ENCODE assay signal across 8 cellular contexts in genomic region chr17:55420776-55421178, GRCh38. TPM values are rescaled to one million over a fixed set of nuclear protein-coding genes. Genes with fewer than 3 reads are reported as not detected.
DNase-seq lines count a peak whose midpoint lies in the region; ATAC-seq and TF ChIP-seq lines count a peak whose summit lies in the region.

No MANE protein-coding gene starts in this region.

- WGBS in heart left ventricle, 4 donors, result 0 to 2% (median 1%) methylated on average over 8 to 21 of the region's 21 CpGs

- H3K36me3 Mint-ChIP-seq in activated naive CD8-positive, alpha-beta T cell treated with anti-CD3 and anti-CD28 coated beads for 36 hours, result peaks cover 38% of the 10 kb centered on the region

- H3K27ac Mint-ChIP-seq in activated naive CD8-positive, alpha-beta T cell treated with anti-CD3 and anti-CD28 coated beads for 36 hours, result peak overlapping the region; percentile 97

- no peaks in the 10 kb centered on the region for H3K9me3 ChIP-seq in heart left ventricle

- H3K4me3 ChIP-seq in heart left ventricle, result peak overlapping the region; percentile 69 to 99 (median 96)

- peak overlapping the region; percentile 88 for H3K4me3 Mint-ChIP-seq in activated naive CD8-positive, alpha-beta T cell treated with anti-CD3 and anti-CD28 coated beads for 36 hours

- H3K9me3 Mint-ChIP-seq in activated naive CD8-positive, alpha-beta T cell treated with anti-CD3 and anti-CD28 coated beads for 36 hours, result no peaks in the 10 kb centered on the region

- H3K4me1 Mint-ChIP-seq in activated naive CD8-positive, alpha-beta T cell treated with anti-CD3 and anti-CD28 coated beads for 36 hours, result peaks cover 39% of the 10 kb centered on the region

- DNase-seq in NCI-H748 (lab: John Stamatoyannopoulos, UW; ENCODE audit: unreplicated experiment), result peak; percentile 34
- no peak for DNase-seq in NCI-H748 treated with DMSO at 0.1 percent for 48 hours (lab: John Stamatoyannopoulos, UW)
- peak; percentile 36 for DNase-seq in SK-N-DZ (ENCODE audit: low spot score)
- DNase-seq in activated naive CD8-positive, alpha-beta T cell treated with anti-CD3 and anti-CD28 coated beads for 36 hours, result peak; percentile 48
- DNase-seq in heart left ventricle, result peak; percentile 51 to 83 (median 66)
- DNase-seq in posterior cingulate gyrus, result peak; percentile 17 to 92 (median 40)
- no peak for DNase-seq in A172 (ENCODE audit: low spot score)

- no peaks in the 10 kb centered on the region for H3K36me3 ChIP-seq in heart left ventricle

- TF ChIP-seq CTCF in heart left ventricle (IDR thresholded peaks at IDR 0.05), result no peak

- peaks cover 31% of the 10 kb centered on the region for H3K27me3 Mint-ChIP-seq in activated naive CD8-positive, alpha-beta T cell treated with anti-CD3 and anti-CD28 coated beads for 36 hours

- ATAC-seq in heart left ventricle (peak; percentile 19 to 58 (median 42)), HG02970 (IDR thresholded peaks at IDR 0.05; ENCODE audit: low FRiP score, unreplicated experiment) (no peak)

- H3K27ac ChIP-seq in heart left ventricle, result peak overlapping the region; percentile 63 to 96 (median 91)

- H3K4me1 ChIP-seq in heart left ventricle, result peaks cover 0 to 40% (median 18%) of the 10 kb centered on the region in 12 donors

- TF ChIP-seq POLR2A in heart left ventricle (IDR thresholded peaks at IDR 0.05), result no peak

- intact Hi-C loops in heart left ventricle (cut with DNase I), result loop anchor here in 4 of 10 donors (5.0 to 10.0 kb wide), 6 partner anchors 72 to 304 kb away; partner anchors contain the start of genes SMIM36 (in 2 of the 4) and TMEM100 (in 1 of the 4)
- intact Hi-C loops in posterior cingulate gyrus (cut with DNase I), result loop anchor here (5.0 kb wide), 1 partner anchor 92 kb away; the partner anchor contains the start of gene SMIM36

- peaks cover 0 to 6% (median 0%) of the 10 kb centered on the region in 9 donors for H3K27me3 ChIP-seq in heart left ventricle

RNA-seq across cellular contexts. Expression of gene MMD, which starts 0.9 kb away (rescaled TPM):
- polyA plus RNA-seq in SK-N-DZ (2014; cell fraction: cytosol; rRNA removed), result 170 and 172 TPM in 2 replicates
- 97.1 and 130 TPM in 2 replicates for polyA plus RNA-seq in SK-N-DZ (2014; cell fraction: nucleus; rRNA removed)
- total RNA-seq in activated naive CD8-positive, alpha-beta T cell treated with anti-CD3 and anti-CD28 coated beads for 36 hours, result 10 to 100 TPM; 26.6 to 26.8 TPM
- 10 to 100 TPM in 8 of 9 donors, 1 to 10 TPM in 1; 8.8 to 25.0 (median 12.5) TPM for total RNA-seq in heart left ventricle
- 1 to 10 TPM; 8.2 to 9.6 TPM for polyA plus RNA-seq in heart left ventricle
- 7.6 and 14.0 TPM in 2 replicates for total RNA-seq in A172 (2014; rRNA removed; shearing (Covaris generic))

Comparison
In these comparisons a context has a peak if more than half of its experiments do, and no peak if none do; other contexts are left out.
1. DNase-seq: peak in NCI-H748 (single experiment), SK-N-DZ (single experiment), activated naive CD8-positive, alpha-beta T cell treated with anti-CD3 and anti-CD28 coated beads for 36 hours (single experiment), heart left ventricle (5 of 5) and posterior cingulate gyrus (10 of 10); none in NCI-H748 treated with DMSO at 0.1 percent for 48 hours (single experiment) and A172 (single experiment).